ENCODE assay signal across 16 cellular contexts in the genomic region with DNA sequence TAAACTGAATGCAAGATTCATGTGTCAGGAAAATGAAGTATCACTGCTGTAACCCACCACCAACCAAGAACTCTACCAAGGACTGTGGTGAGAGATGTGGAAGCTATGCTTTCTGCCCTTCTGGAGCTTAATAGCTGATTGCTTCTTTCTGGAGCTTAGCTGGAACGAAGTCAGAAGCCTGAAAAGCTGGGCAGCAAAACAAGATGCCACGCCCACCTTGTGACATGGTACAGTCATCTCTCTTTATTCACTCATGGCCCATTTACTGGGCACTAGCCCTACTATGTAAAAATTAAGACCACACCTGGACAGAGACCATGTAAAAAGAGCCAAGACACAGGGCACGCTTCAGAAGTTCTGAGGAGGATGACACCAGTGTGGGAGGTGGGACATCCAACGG. TPM values are rescaled to one million over a fixed set of nuclear protein-coding genes. Genes with fewer than 3 reads are reported as not detected.
A peak's percentile ranks its signal among the peaks of the same experiment; 100 is the strongest.
DNase-seq lines count a peak whose midpoint lies in the region; ATAC-seq and TF ChIP-seq lines count a peak whose summit lies in the region.
"Had no signal": no experiment of that assay in that cellular context is flagged by ENCODE, and none has a peak within 500 bp of the region (broad histone marks: within the 10 kb centered on the region; RNA-seq: fewer than 3 reads in every experiment).

No MANE protein-coding gene starts in this region.

- H2AFZ ChIP-seq in trophoblast cell (ENCODE audit: insufficient read depth, low read length, poor library complexity) = no peak overlapping the region

- intact Hi-C loops in A673 (cut with micrococcal nuclease; ENCODE audit: unreplicated experiment) = no loop called here

- H4K91ac ChIP-seq in trophoblast cell (ENCODE audit: low read depth, low read length) = no peak overlapping the region

- H3K23ac ChIP-seq in trophoblast cell (ENCODE audit: low read length) = no peak overlapping the region

- ATAC-seq in esophagus mucosa = peak; percentile 47

- H3K14ac ChIP-seq in trophoblast cell (ENCODE audit: low read length) = no peak overlapping the region

- no peak overlapping the region for H2BK120ac ChIP-seq in trophoblast cell (ENCODE audit: insufficient read depth, low read length, poor library complexity)

- no peak overlapping the region for H3K4me3 ChIP-seq in A673 (ENCODE audit: low read depth, low read length, poor library complexity, severe bottlenecking)
- H3K4me3 ChIP-seq in trophoblast cell (ENCODE audit: low read depth, low read length) = no peak overlapping the region
- H3K4me3 ChIP-seq: dorsolateral prefrontal cortex, MG63, SJSA1, vagina had no signal

- no TSS peak for BruUV-seq in A673 (replicated peaks; lab: Mats Ljungman, UMichigan)

- no peak overlapping the region for H3K4me2 ChIP-seq in trophoblast cell (ENCODE audit: low read length)

- TF ChIP-seq CTCF in A673 (conservative IDR thresholded peaks at IDR 0.05; ENCODE audit: low read depth, low read length) = no peak

- peaks cover 34% of the 10 kb centered on the region for H3K4me1 ChIP-seq in A673 (ENCODE audit: insufficient read depth, low read length, poor library complexity, severe bottlenecking)
- peaks cover 28 to 45% of the 10 kb centered on the region in 2 experiments for H3K4me1 ChIP-seq in trophoblast cell (ENCODE audit: control insufficient read depth in 1 of 2, insufficient read depth in 2 of 2, low read length in 2 of 2)
- H3K4me1 ChIP-seq: SJSA1 had no signal

- H3K79me1 ChIP-seq in trophoblast cell (ENCODE audit: low read length) = peaks cover 20% of the 10 kb centered on the region

- H4K8ac ChIP-seq in trophoblast cell (ENCODE audit: low read depth, low read length) = no peak overlapping the region

- no peak overlapping the region for H2BK5ac ChIP-seq in trophoblast cell (ENCODE audit: low read depth, low read length, poor library complexity)

- H4K12ac ChIP-seq in trophoblast cell (ENCODE audit: low read depth, low read length) = no peak overlapping the region

- peak overlapping the region; percentile 28 for H3K27ac ChIP-seq in A673 (ENCODE audit: low read depth, low read length, poor library complexity, severe bottlenecking)
- H3K27ac ChIP-seq in trophoblast cell (ENCODE audit: low read depth, low read length) = no peak overlapping the region
- H3K27ac ChIP-seq: SJSA1 had no signal

- CTCF ChIA-PET in A673 (lab: Charles Lee) = no interaction called here

- no CpG with 5 or more reads among the region's 4 CpGs for WGBS in trophoblast cell (ENCODE audit: extremely low coverage, insufficient coverage, insufficient read length)

- no peaks in the 10 kb centered on the region for H3K9me3 ChIP-seq in A673 (ENCODE audit: low read depth, low read length, poor library complexity, severe bottlenecking)
- no peaks in the 10 kb centered on the region for H3K9me3 ChIP-seq in trophoblast cell (ENCODE audit: insufficient read depth, low read depth, low read length)
- H3K9me3 ChIP-seq: MG63, SJSA1, vagina had no signal

- no peak overlapping the region for H2AK5ac ChIP-seq in trophoblast cell (ENCODE audit: low read length)

- DNase-seq in A673 (ENCODE audit: low spot score) (no peak), HUDEP-2 (lab: John Stamatoyannopoulos, UW; ENCODE audit: unreplicated experiment in 76 of 76) (peak in 64 of 76 experiments; percentile 6 to 71 (median 40)), trophoblast cell (no peak), COLO829 (ENCODE audit: low spot score) (no peak), OCI-M2 (lab: John Stamatoyannopoulos, UW; ENCODE audit: unreplicated experiment) (no peak), NCI-H1930 (lab: John Stamatoyannopoulos, UW) (no peak)
- DNase-seq in activated CD8-positive, alpha-beta memory T cell treated with anti-CD3 and anti-CD28 coated beads, Interleukin-2, amount 50 U/mL, for 4 hours = no peak
- DNase-seq: activated CD4-positive, alpha-beta T cell treated with anti-CD3 and anti-CD28 coated beads for 4 hours; activated naive CD4-positive, alpha-beta T cell treated with Interleukin-2 at 50 U/mL for 16 hours; dorsolateral prefrontal cortex; GF-D8; MG63; posterior cingulate gyrus had no signal

- peaks cover 4% of the 10 kb centered on the region for H3K79me2 ChIP-seq in trophoblast cell (ENCODE audit: control insufficient read depth, insufficient read depth, low read length, poor library complexity)

- H3K36me3 ChIP-seq in A673 (ENCODE audit: insufficient read depth, low read length, poor library complexity, severe bottlenecking) = no peaks in the 10 kb centered on the region
- peaks cover 11 to 17% of the 10 kb centered on the region in 2 experiments for H3K36me3 ChIP-seq in trophoblast cell (ENCODE audit: control insufficient read depth in 1 of 2, insufficient read depth in 2 of 2, low read length in 2 of 2)
- H3K36me3 ChIP-seq: SJSA1 had no signal

- no peak overlapping the region for H3K9ac ChIP-seq in trophoblast cell (ENCODE audit: low read length)

- POLR2A ChIA-PET in A673 (lab: Charles Lee; ENCODE audit: low non-redundant PET) = no interaction called here

- H3K27me3 ChIP-seq in A673 (replicated peaks; ENCODE audit: insufficient read depth, low read depth, low read length, poor library complexity) = no peaks in the 10 kb centered on the region
- H3K27me3 ChIP-seq in trophoblast cell (ENCODE audit: insufficient read depth, low read length) = no peaks in the 10 kb centered on the region
- H3K27me3 ChIP-seq: dorsolateral prefrontal cortex, MG63, SJSA1, vagina had no signal

- H3K18ac ChIP-seq in trophoblast cell (ENCODE audit: low read length) = no peak overlapping the region

- H2BK12ac ChIP-seq in trophoblast cell (ENCODE audit: low read length) = peak overlapping the region; percentile 16

- no peak overlapping the region for H3K4ac ChIP-seq in trophoblast cell (ENCODE audit: low read depth, low read length)

RNA-seq across cellular contexts. Expression of a gene that starts 48.1 kb away (rescaled TPM):
- total RNA-seq in A673 (2021) (16.1 and 17.5 TPM in 2 replicates), esophagus mucosa (20.2 TPM)
- polyA plus RNA-seq in trophoblast cell (2013) = 46.2 and 46.6 TPM in 2 replicates

Comparison
In these comparisons a context has a peak if more than half of its experiments do, and no peak if none do; other contexts are left out.
1. DNase-seq: peak in HUDEP-2 (64 of 76); none in A673 (single experiment), trophoblast cell (0 of 2), COLO829 (single experiment), OCI-M2 (single experiment), activated CD8-positive, alpha-beta memory T cell treated with anti-CD3 and anti-CD28 coated beads, Interleukin-2, amount 50 U/mL, for 4 hours (single experiment) and NCI-H1930 (0 of 2).